ENCODE assay signal across 8 cellular contexts in genomic region chr2:152200562-152201465, GRCh38.
DNase-seq lines count a peak whose midpoint lies in the region; ATAC-seq lines count a peak whose summit lies in the region.

No MANE protein-coding gene starts in this region.

- DNase-seq in NCI-H748 (lab: John Stamatoyannopoulos, UW; ENCODE audit: unreplicated experiment), result peak; percentile 36
- no peak for DNase-seq in NCI-H748 treated with DMSO at 0.1 percent for 48 hours (lab: John Stamatoyannopoulos, UW)
- peak; percentile 94 for DNase-seq in LoVo (ENCODE audit: low spot score)
- peak; percentile 99 for DNase-seq in amniotic stem cell (lab: John Stamatoyannopoulos, UW)
- DNase-seq in iPS-NIHi7 (ENCODE audit: extremely low spot score), result peak; percentile 77
- DNase-seq in stimulated activated naive CD8-positive, alpha-beta T cell treated with anti-CD3 and anti-CD28 coated beads, Interleukin-15, Interleukin-2, amounts not matched to agents 100 U/mL and 50 U/mL, for 24 hours, result peak; percentile 31
- DNase-seq in NCI-H1436 (lab: John Stamatoyannopoulos, UW), result no peak

- peak; percentile 96 for ATAC-seq in stimulated activated naive CD8-positive, alpha-beta T cell treated with anti-CD3 and anti-CD28 coated beads, Interleukin-15, Interleukin-2, amounts not matched to agents 100 U/mL and 50 U/mL, for 24 hours
- ATAC-seq in HG03460 (IDR thresholded peaks at IDR 0.05; ENCODE audit: unreplicated experiment), result no peak

Comparison
In these comparisons a context has a peak if more than half of its experiments do, and no peak if none do; other contexts are left out.
1. DNase-seq: peak in NCI-H748 (single experiment), LoVo (single experiment), amniotic stem cell (single experiment), iPS-NIHi7 (single experiment) and stimulated activated naive CD8-positive, alpha-beta T cell treated with anti-CD3 and anti-CD28 coated beads, Interleukin-15, Interleukin-2, amounts not matched to agents 100 U/mL and 50 U/mL, for 24 hours (single experiment); none in NCI-H748 treated with DMSO at 0.1 percent for 48 hours (single experiment) and NCI-H1436 (single experiment).